Comparison of ENCODE assay signal across 9 cellular contexts in the genomic region with DNA sequence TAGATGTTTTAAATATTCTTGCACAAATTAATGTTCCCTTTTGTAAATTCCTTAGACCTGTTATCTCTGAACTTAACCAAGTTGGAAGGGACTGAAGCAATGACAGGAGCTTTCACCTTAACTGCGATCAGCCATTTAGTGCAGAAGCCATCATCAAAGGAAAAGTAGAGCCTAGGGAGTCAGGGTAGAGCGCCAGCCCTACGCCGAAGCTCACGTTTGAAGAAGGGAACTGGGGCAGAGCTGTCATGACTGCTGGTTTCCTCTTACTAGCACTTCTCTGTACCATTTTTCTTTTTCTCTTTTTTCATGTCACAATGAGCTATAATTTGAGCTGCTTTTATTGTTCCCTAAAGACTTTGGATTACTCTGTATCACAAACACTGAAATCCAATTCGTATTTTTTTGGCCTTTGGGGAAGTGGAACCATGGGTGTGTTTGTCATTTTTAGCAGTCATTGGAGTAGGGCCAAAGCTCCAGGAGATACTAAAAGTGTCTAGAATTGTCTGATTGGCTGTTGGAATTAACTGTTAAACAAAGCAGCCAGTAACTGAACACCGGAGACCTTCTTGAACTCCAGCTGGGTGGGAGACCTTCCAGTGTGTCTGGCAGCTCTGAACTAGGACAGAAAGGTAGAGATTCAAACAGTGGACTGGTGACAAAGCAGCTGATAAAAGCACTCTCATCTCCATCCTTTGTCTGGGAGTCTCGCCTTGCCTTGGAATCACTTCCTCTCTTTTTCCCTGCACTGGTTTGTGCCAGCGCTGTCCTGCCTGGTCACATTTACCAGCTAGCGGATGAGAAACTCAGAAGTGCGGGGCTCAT. TPM values are rescaled to one million over a fixed set of nuclear protein-coding genes. Genes with fewer than 3 reads are reported as not detected.
DNase-seq lines count a peak whose midpoint lies in the region; ATAC-seq and TF ChIP-seq lines count a peak whose summit lies in the region.
"Had no signal": no experiment of that assay in that cellular context is flagged by ENCODE, and none has a peak within 500 bp of the region (broad histone marks: within the 10 kb centered on the region; RNA-seq: fewer than 3 reads in every experiment).

No MANE protein-coding gene starts in this region.

- no peak for TF ChIP-seq CTCF in A673 (conservative IDR thresholded peaks at IDR 0.05; ENCODE audit: low read depth, low read length)
- no peak for TF ChIP-seq CTCF in right lobe of liver (IDR thresholded peaks at IDR 0.05)

- H3K27me3 Mint-ChIP-seq in activated CD8-positive, alpha-beta T cell treated with anti-CD3 and anti-CD28 coated beads, Interleukin-2, amount 10 ng/mL, durations not matched to agents 7 days and 5 days (ENCODE audit: low read depth): no peaks in the 10 kb centered on the region

- POLR2A ChIA-PET in A673 (lab: Charles Lee; ENCODE audit: low non-redundant PET): interaction anchor here (0.7 kb wide), 1 partner anchor 144 kb away, joined by 3 read pairs; no protein-coding TSS in a partner anchor
- POLR2A ChIA-PET in activated CD8-positive, alpha-beta T cell treated with anti-CD3 and anti-CD28 coated beads, Interleukin-2, amount 10 ng/mL, durations not matched to agents 7 days and 5 days (lab: Charles Lee): interaction anchor here (0.7 to 3.3 kb wide), 3 partner anchors 9 to 267 kb away, joined by 3 to 21 read pairs (median 4); partner anchors contain the start of genes MPHOSPH9, MTRFR and OGFOD2

- peaks cover 46% of the 10 kb centered on the region for H3K36me3 Mint-ChIP-seq in activated CD8-positive, alpha-beta T cell treated with anti-CD3 and anti-CD28 coated beads, Interleukin-2, amount 10 ng/mL, durations not matched to agents 7 days and 5 days (ENCODE audit: low read depth)

- H3K4me3 Mint-ChIP-seq in activated CD8-positive, alpha-beta T cell treated with anti-CD3 and anti-CD28 coated beads, Interleukin-2, amount 10 ng/mL, durations not matched to agents 7 days and 5 days: no peak overlapping the region

- H3K4me1 ChIP-seq in A673 (ENCODE audit: insufficient read depth, low read length, poor library complexity, severe bottlenecking): peaks cover 16% of the 10 kb centered on the region
- H3K4me1 ChIP-seq in right lobe of liver: peaks cover 0 to 8% (median 0%) of the 10 kb centered on the region in 4 donors

- intact Hi-C loops in A673 (cut with micrococcal nuclease; ENCODE audit: unreplicated experiment) (no loop called here), right lobe of liver (cut with DNase I) (loop anchor here in 1 of 2 donors (10.0 kb wide), 1 partner anchor 247 kb away; no protein-coding TSS in a partner anchor)

- H3K36me3 ChIP-seq in A673 (ENCODE audit: insufficient read depth, low read length, poor library complexity, severe bottlenecking) (no peaks in the 10 kb centered on the region), right lobe of liver (peaks cover 0 to 3% (median 0%) of the 10 kb centered on the region in 4 donors)

- CTCF ChIA-PET in A673 (lab: Charles Lee): no interaction called here
- CTCF ChIA-PET in activated CD8-positive, alpha-beta T cell treated with anti-CD3 and anti-CD28 coated beads, Interleukin-2, amount 10 ng/mL, durations not matched to agents 7 days and 5 days (lab: Charles Lee): interaction anchor here (1.0 to 3.5 kb wide), 8 partner anchors 10 to 448 kb away, joined by 3 to 24 read pairs (median 3); partner anchors contain the start of genes MPHOSPH9 and MTRFR

- ATAC-seq in activated CD8-positive, alpha-beta T cell treated with anti-CD3 and anti-CD28 coated beads, Interleukin-2, amount 10 ng/mL, durations not matched to agents 7 days and 5 days: no peak
- ATAC-seq in right lobe of liver: peak in 3 of 4 donors; percentile 10 to 43 (median 35)
- ATAC-seq in GM18517 (IDR thresholded peaks at IDR 0.05; ENCODE audit: unreplicated experiment): no peak
- ATAC-seq in HG03571 (IDR thresholded peaks at IDR 0.05; ENCODE audit: unreplicated experiment): no peak
- ATAC-seq in HG02884 (IDR thresholded peaks at IDR 0.05; ENCODE audit: unreplicated experiment): no peak
- no peak for ATAC-seq in HG03439 (IDR thresholded peaks at IDR 0.05; ENCODE audit: unreplicated experiment)

- peaks cover 48% of the 10 kb centered on the region for H3K4me1 Mint-ChIP-seq in activated CD8-positive, alpha-beta T cell treated with anti-CD3 and anti-CD28 coated beads, Interleukin-2, amount 10 ng/mL, durations not matched to agents 7 days and 5 days (ENCODE audit: low read depth)

- H3K9me3 Mint-ChIP-seq in activated CD8-positive, alpha-beta T cell treated with anti-CD3 and anti-CD28 coated beads, Interleukin-2, amount 10 ng/mL, durations not matched to agents 7 days and 5 days (ENCODE audit: insufficient read depth): no peaks in the 10 kb centered on the region

- DNase-seq in A673 (ENCODE audit: low spot score): peak; percentile 65
- DNase-seq in Kasumi-1 (lab: John Stamatoyannopoulos, UW): peak; percentile 46 to 53
- DNase-seq in activated CD8-positive, alpha-beta T cell treated with anti-CD3 and anti-CD28 coated beads, Interleukin-2, amount 10 ng/mL, durations not matched to agents 7 days and 5 days: no peak
- no peak for DNase-seq in right lobe of liver
- DNase-seq: NCI-H774 had no signal

- H3K27ac ChIP-seq in A673 (ENCODE audit: low read depth, low read length, poor library complexity, severe bottlenecking) (peak overlapping the region; percentile 55), right lobe of liver (no peak overlapping the region)

- no TSS peak for BruUV-seq in A673 (replicated peaks; lab: Mats Ljungman, UMichigan)

- H3K27me3 ChIP-seq in A673 (replicated peaks; ENCODE audit: insufficient read depth, low read depth, low read length, poor library complexity) (no peaks in the 10 kb centered on the region), right lobe of liver (no peaks in the 10 kb centered on the region)

- WGBS in right lobe of liver (ENCODE audit: insufficient coverage, low coverage, low lambda C conversion rate, missing lambda C conversion rate): 37% methylated on average over 11 of the region's 11 CpGs

- H3K4me3 ChIP-seq in A673 (ENCODE audit: low read depth, low read length, poor library complexity, severe bottlenecking) (no peak overlapping the region), right lobe of liver (no peak overlapping the region)

- TF ChIP-seq POLR2A in right lobe of liver (IDR thresholded peaks at IDR 0.05): no peak

- H3K27ac Mint-ChIP-seq in activated CD8-positive, alpha-beta T cell treated with anti-CD3 and anti-CD28 coated beads, Interleukin-2, amount 10 ng/mL, durations not matched to agents 7 days and 5 days: peak overlapping the region; percentile 73

- H3K9me3 ChIP-seq in A673 (ENCODE audit: low read depth, low read length, poor library complexity, severe bottlenecking) (no peaks in the 10 kb centered on the region), right lobe of liver (no peaks in the 10 kb centered on the region)

RNA-seq across cellular contexts. Expression of gene MTRFR, which starts 9.1 kb away (rescaled TPM):
- total RNA-seq in A673 (2021) (21.9 and 26.3 TPM in 2 replicates), right lobe of liver (1 to 10 TPM; 6.5 to 8.6 (median 7.4) TPM)
- 10 to 100 TPM; 28.2 to 30.0 TPM for total RNA-seq in activated CD8-positive, alpha-beta T cell treated with anti-CD3 and anti-CD28 coated beads, Interleukin-2, amount 10 ng/mL, durations not matched to agents 7 days and 5 days

RNA-seq across cellular contexts. Expression of gene MPHOSPH9, which starts 9.4 kb away (rescaled TPM):
- total RNA-seq in A673 (2021) (80.8 and 95.7 TPM in 2 replicates), right lobe of liver (10 to 100 TPM; 14.5 to 25.7 (median 19.1) TPM)
- 100 to 1,000 TPM; 148 to 149 TPM for total RNA-seq in activated CD8-positive, alpha-beta T cell treated with anti-CD3 and anti-CD28 coated beads, Interleukin-2, amount 10 ng/mL, durations not matched to agents 7 days and 5 days

RNA-seq across cellular contexts. Expression of gene CDK2AP1, which starts 29.4 kb away (rescaled TPM):
- total RNA-seq in A673 (2021): 136 and 140 TPM in 2 replicates
- 10 to 100 TPM; 58.3 to 58.4 TPM for total RNA-seq in activated CD8-positive, alpha-beta T cell treated with anti-CD3 and anti-CD28 coated beads, Interleukin-2, amount 10 ng/mL, durations not matched to agents 7 days and 5 days
- 10 to 100 TPM; 24.9 to 44.0 (median 33.0) TPM for total RNA-seq in right lobe of liver

Comparison
In these comparisons a context has a peak if more than half of its experiments do, and no peak if none do; other contexts are left out.
1. DNase-seq: peak in A673 (single experiment) and Kasumi-1 (2 of 2); none in activated CD8-positive, alpha-beta T cell treated with anti-CD3 and anti-CD28 coated beads, Interleukin-2, amount 10 ng/mL, durations not matched to agents 7 days and 5 days (single experiment) and right lobe of liver (0 of 3).
2. ATAC-seq: peak in right lobe of liver (3 of 4); none in activated CD8-positive, alpha-beta T cell treated with anti-CD3 and anti-CD28 coated beads, Interleukin-2, amount 10 ng/mL, durations not matched to agents 7 days and 5 days (single experiment), GM18517 (single experiment), HG03571 (single experiment), HG02884 (single experiment) and HG03439 (single experiment).